In genomic region chr1:12629521-12629956, GRCh38 we compare ENCODE assay signal across 1 cellular context.
A peak's percentile ranks its signal among the peaks of the same experiment; 100 is the strongest.
TF ChIP-seq lines count a peak whose summit lies in the region.

No MANE protein-coding gene starts in this region.

TF ChIP-seq in H1, 55 proteins besides CTCF, POLR2A, EP300 and RAD21:
- TF ChIP-seq, protein P1, sequence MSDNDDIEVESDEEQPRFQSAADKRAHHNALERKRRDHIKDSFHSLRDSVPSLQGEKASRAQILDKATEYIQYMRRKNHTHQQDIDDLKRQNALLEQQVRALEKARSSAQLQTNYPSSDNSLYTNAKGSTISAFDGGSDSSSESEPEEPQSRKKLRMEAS (IDR thresholded peaks at IDR 0.05), result peak; percentile 44
- TF ChIP-seq, protein P2, sequence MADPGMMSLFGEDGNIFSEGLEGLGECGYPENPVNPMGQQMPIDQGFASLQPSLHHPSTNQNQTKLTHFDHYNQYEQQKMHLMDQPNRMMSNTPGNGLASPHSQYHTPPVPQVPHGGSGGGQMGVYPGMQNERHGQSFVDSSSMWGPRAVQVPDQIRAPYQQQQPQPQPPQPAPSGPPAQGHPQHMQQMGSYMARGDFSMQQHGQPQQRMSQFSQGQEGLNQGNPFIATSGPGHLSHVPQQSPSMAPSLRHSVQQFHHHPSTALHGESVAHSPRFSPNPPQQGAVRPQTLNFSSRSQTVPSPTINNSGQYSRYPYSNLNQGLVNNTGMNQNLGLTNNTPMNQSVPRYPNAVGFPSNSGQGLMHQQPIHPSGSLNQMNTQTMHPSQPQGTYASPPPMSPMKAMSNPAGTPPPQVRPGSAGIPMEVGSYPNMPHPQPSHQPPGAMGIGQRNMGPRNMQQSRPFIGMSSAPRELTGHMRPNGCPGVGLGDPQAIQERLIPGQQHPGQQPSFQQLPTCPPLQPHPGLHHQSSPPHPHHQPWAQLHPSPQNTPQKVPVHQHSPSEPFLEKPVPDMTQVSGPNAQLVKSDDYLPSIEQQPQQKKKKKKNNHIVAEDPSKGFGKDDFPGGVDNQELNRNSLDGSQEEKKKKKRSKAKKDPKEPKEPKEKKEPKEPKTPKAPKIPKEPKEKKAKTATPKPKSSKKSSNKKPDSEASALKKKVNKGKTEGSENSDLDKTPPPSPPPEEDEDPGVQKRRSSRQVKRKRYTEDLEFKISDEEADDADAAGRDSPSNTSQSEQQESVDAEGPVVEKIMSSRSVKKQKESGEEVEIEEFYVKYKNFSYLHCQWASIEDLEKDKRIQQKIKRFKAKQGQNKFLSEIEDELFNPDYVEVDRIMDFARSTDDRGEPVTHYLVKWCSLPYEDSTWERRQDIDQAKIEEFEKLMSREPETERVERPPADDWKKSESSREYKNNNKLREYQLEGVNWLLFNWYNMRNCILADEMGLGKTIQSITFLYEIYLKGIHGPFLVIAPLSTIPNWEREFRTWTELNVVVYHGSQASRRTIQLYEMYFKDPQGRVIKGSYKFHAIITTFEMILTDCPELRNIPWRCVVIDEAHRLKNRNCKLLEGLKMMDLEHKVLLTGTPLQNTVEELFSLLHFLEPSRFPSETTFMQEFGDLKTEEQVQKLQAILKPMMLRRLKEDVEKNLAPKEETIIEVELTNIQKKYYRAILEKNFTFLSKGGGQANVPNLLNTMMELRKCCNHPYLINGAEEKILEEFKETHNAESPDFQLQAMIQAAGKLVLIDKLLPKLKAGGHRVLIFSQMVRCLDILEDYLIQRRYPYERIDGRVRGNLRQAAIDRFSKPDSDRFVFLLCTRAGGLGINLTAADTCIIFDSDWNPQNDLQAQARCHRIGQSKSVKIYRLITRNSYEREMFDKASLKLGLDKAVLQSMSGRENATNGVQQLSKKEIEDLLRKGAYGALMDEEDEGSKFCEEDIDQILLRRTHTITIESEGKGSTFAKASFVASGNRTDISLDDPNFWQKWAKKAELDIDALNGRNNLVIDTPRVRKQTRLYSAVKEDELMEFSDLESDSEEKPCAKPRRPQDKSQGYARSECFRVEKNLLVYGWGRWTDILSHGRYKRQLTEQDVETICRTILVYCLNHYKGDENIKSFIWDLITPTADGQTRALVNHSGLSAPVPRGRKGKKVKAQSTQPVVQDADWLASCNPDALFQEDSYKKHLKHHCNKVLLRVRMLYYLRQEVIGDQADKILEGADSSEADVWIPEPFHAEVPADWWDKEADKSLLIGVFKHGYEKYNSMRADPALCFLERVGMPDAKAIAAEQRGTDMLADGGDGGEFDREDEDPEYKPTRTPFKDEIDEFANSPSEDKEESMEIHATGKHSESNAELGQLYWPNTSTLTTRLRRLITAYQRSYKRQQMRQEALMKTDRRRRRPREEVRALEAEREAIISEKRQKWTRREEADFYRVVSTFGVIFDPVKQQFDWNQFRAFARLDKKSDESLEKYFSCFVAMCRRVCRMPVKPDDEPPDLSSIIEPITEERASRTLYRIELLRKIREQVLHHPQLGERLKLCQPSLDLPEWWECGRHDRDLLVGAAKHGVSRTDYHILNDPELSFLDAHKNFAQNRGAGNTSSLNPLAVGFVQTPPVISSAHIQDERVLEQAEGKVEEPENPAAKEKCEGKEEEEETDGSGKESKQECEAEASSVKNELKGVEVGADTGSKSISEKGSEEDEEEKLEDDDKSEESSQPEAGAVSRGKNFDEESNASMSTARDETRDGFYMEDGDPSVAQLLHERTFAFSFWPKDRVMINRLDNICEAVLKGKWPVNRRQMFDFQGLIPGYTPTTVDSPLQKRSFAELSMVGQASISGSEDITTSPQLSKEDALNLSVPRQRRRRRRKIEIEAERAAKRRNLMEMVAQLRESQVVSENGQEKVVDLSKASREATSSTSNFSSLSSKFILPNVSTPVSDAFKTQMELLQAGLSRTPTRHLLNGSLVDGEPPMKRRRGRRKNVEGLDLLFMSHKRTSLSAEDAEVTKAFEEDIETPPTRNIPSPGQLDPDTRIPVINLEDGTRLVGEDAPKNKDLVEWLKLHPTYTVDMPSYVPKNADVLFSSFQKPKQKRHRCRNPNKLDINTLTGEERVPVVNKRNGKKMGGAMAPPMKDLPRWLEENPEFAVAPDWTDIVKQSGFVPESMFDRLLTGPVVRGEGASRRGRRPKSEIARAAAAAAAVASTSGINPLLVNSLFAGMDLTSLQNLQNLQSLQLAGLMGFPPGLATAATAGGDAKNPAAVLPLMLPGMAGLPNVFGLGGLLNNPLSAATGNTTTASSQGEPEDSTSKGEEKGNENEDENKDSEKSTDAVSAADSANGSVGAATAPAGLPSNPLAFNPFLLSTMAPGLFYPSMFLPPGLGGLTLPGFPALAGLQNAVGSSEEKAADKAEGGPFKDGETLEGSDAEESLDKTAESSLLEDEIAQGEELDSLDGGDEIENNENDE (IDR thresholded peaks at IDR 0.05; ENCODE audit: insufficient replicate concordance, low read length), result peak; percentile 35
- TF ChIP-seq TAF7 (optimal IDR thresholded peaks at IDR 0.05; ENCODE audit: borderline replicate concordance, low read depth, low read length) (peak; percentile 48), RXRA (IDR thresholded peaks at IDR 0.05; ENCODE audit: insufficient read depth, low read depth, low read length) (0 out of 2 replicates have a peak, but pooled peaks have one; percentile 20), BCL11A (IDR thresholded peaks at IDR 0.05; ENCODE audit: low read depth in 2 of 2, low read length in 2 of 2) (no peak), HDAC2 (IDR thresholded peaks at IDR 0.05; ENCODE audit: borderline replicate concordance in 1 of 2, low read depth in 2 of 2, low read length in 2 of 2) (peak; percentile 73 to 96; a peak in 3 of 4 replicates), YY1 (IDR thresholded peaks at IDR 0.05; ENCODE audit: low read depth, low read length) (0 out of 2 replicates have a peak, but pooled peaks have one; percentile 12), EGR1 (IDR thresholded peaks at IDR 0.05; ENCODE audit: borderline replicate concordance, low read depth, low read length) (0 out of 2 replicates have a peak, but pooled peaks have one; percentile 31), CREB1 (IDR thresholded peaks at IDR 0.05) (peak; percentile 21; the same call in 1 of the 2 replicates), CTBP2 (IDR thresholded peaks at IDR 0.05; ENCODE audit: borderline replicate concordance, insufficient read depth, insufficient read length, low read length) (peak; percentile 77), TCF12 (IDR thresholded peaks at IDR 0.05; ENCODE audit: low read depth, low read length) (peak; percentile 83), SP1 (IDR thresholded peaks at IDR 0.05; ENCODE audit: low read depth, low read length) (0 out of 2 replicates have a peak, but pooled peaks have one; percentile 47), POU5F1 (IDR thresholded peaks at IDR 0.05; ENCODE audit: low read depth, low read length) (0 out of 2 replicates have a peak, but pooled peaks have one; percentile 6), SIN3A (conservative IDR thresholded peaks at IDR 0.05 in 1 of 2, IDR thresholded peaks at IDR 0.05 in 1 of 2; ENCODE audit: low read depth in 1 of 2, low read length in 2 of 2) (no peak; a peak in 1 of 4 replicates)
- TF ChIP-seq, protein P3, sequence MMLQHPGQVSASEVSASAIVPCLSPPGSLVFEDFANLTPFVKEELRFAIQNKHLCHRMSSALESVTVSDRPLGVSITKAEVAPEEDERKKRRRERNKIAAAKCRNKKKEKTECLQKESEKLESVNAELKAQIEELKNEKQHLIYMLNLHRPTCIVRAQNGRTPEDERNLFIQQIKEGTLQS (IDR thresholded peaks at IDR 0.05; ENCODE audit: insufficient read depth, low read depth, low read length), result no peak
